ENCODE assay signal across 11 cellular contexts in the genomic region with DNA sequence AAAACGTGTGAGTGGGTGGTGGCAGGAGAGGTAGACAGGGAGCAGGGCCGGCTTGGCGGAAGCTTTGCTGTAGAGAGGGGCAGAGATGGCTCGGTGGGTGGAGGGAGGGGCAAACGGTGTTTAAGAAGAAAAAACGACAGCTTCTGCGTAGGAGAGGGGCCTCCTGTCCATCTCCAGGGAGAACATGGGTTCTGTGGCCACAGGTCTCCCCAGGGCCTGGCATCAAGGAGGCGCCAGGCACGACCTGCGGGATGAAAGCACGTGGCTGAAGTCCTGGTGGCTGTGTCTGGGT. TPM values are rescaled to one million over a fixed set of nuclear protein-coding genes. Genes with fewer than 3 reads are reported as not detected.
DNase-seq lines count a peak whose midpoint lies in the region; ATAC-seq and TF ChIP-seq lines count a peak whose summit lies in the region.
"Had no signal": no experiment of that assay in that cellular context is flagged by ENCODE, and none has a peak within 500 bp of the region (broad histone marks: within the 10 kb centered on the region; RNA-seq: fewer than 3 reads in every experiment).

No MANE protein-coding gene starts in this region.

- H3K27ac ChIP-seq in 22Rv1 = peak overlapping the region; percentile 62; the same call in 1 of the 2 replicates
- H3K27ac ChIP-seq in H9 (ENCODE audit: insufficient read length, low read depth, low read length) = no peak overlapping the region
- H3K27ac ChIP-seq in mesenchymal stem cell (ENCODE audit: low read length, poor library complexity, severe bottlenecking) = no peak overlapping the region

- no peak overlapping the region for H2AFZ ChIP-seq in H9 (ENCODE audit: low read length)
- no peak overlapping the region for H2AFZ ChIP-seq in mesenchymal stem cell (ENCODE audit: low read depth, low read length)

- H3K79me1 ChIP-seq in H9 (ENCODE audit: insufficient read depth, low read depth, low read length, poor library complexity, severe bottlenecking) = no peaks in the 10 kb centered on the region
- peaks cover 22% of the 10 kb centered on the region for H3K79me1 ChIP-seq in mesenchymal stem cell (replicated peaks; ENCODE audit: low read length, poor library complexity, severe bottlenecking)

- H3K9ac ChIP-seq in H9 (ENCODE audit: extremely low read depth, insufficient read length, low read length) (no peak overlapping the region), mesenchymal stem cell (ENCODE audit: low read length) (no peak overlapping the region)

- no peak overlapping the region for H3K4ac ChIP-seq in H9 (ENCODE audit: low read depth, low read length)
- no peak overlapping the region for H3K4ac ChIP-seq in mesenchymal stem cell (ENCODE audit: low read depth in 1 of 2, low read length in 2 of 2)

- no peaks in the 10 kb centered on the region; the same call in 1 of the 2 replicates for H3K4me1 ChIP-seq in H9 (ENCODE audit: insufficient read depth, low read length)
- H3K4me1 ChIP-seq in mesenchymal stem cell (ENCODE audit: control insufficient read depth, insufficient read depth, low read depth, low read length) = peaks cover 42% of the 10 kb centered on the region

- H3K27me3 ChIP-seq in H9 (ENCODE audit: insufficient read depth, low read length) (no peaks in the 10 kb centered on the region), mesenchymal stem cell (ENCODE audit: control insufficient read depth in 1 of 2, insufficient read depth in 1 of 2, low read length in 2 of 2) (peaks cover 6 to 56% of the 10 kb centered on the region in 2 experiments)

- H3K18ac ChIP-seq in H9 (ENCODE audit: insufficient read length, low read depth, low read length) (no peak overlapping the region), mesenchymal stem cell (ENCODE audit: low read depth in 1 of 2, low read length in 2 of 2) (no peak overlapping the region)

- H2AK5ac ChIP-seq in H9 (ENCODE audit: insufficient read length, low read length) (no peak overlapping the region), mesenchymal stem cell (ENCODE audit: low read length, severe bottlenecking) (no peak overlapping the region)

- no peaks in the 10 kb centered on the region; a peak in 2 of 7 replicates for H3K36me3 Mint-ChIP-seq in H9 (ENCODE audit: insufficient read depth in 1 of 3, low read depth in 3 of 3)
- H3K36me3 Mint-ChIP-seq in activated naive CD8-positive, alpha-beta T cell treated with anti-CD3 and anti-CD28 coated beads, Interleukin-2, amount 10 ng/mL, durations not matched to agents 7 days and 5 days = no peaks in the 10 kb centered on the region

- peaks cover 0 to 3% of the 10 kb centered on the region in 2 experiments; a peak in 2 of 5 replicates for H3K9me3 Mint-ChIP-seq in H9
- no peaks in the 10 kb centered on the region for H3K9me3 Mint-ChIP-seq in activated naive CD8-positive, alpha-beta T cell treated with anti-CD3 and anti-CD28 coated beads, Interleukin-2, amount 10 ng/mL, durations not matched to agents 7 days and 5 days

- no peak for ATAC-seq in activated naive CD8-positive, alpha-beta T cell treated with anti-CD3 and anti-CD28 coated beads, Interleukin-2, amount 10 ng/mL, durations not matched to agents 7 days and 5 days (ENCODE audit: low read depth)
- ATAC-seq in GM21717 (IDR thresholded peaks at IDR 0.05; ENCODE audit: unreplicated experiment) = no peak

- DNase-seq in H9 (no peak), mesenchymal stem cell (no peak), inferior parietal cortex (ENCODE audit: extremely low spot score) (no peak), DMS 273 (lab: John Stamatoyannopoulos, UW; ENCODE audit: unreplicated experiment) (no peak)
- no peak for DNase-seq in activated naive CD8-positive, alpha-beta T cell treated with anti-CD3 and anti-CD28 coated beads, Interleukin-2, amount 10 ng/mL, durations not matched to agents 7 days and 5 days
- DNase-seq in stimulated activated naive CD4-positive, alpha-beta T cell treated with Interleukin-2 at 50 U/mL for 16 hours (lab: John Stamatoyannopoulos, UW) = no peak
- DNase-seq: OCI-M1 had no signal

- no peak overlapping the region for H4K91ac ChIP-seq in H9 (ENCODE audit: insufficient read length, low read depth, low read length)
- H4K91ac ChIP-seq in mesenchymal stem cell (ENCODE audit: low read length) = no peak overlapping the region

- H3K23me2 ChIP-seq in H9 (ENCODE audit: insufficient read length, low read depth, low read length, poor library complexity, severe bottlenecking) = peaks cover 10% of the 10 kb centered on the region

- H3K4me3 ChIP-seq in mesenchymal stem cell (ENCODE audit: insufficient read depth in 1 of 2, low read depth in 1 of 2, low read length in 2 of 2) = no peak overlapping the region

- H2BK120ac ChIP-seq in H9 (ENCODE audit: low read depth, low read length, poor library complexity, severe bottlenecking) (no peak overlapping the region), mesenchymal stem cell (ENCODE audit: low read depth, low read length) (no peak overlapping the region)

- peaks cover 0 to under 1% of the 10 kb centered on the region in 2 experiments for H3K36me3 ChIP-seq in mesenchymal stem cell (ENCODE audit: control insufficient read depth in 1 of 2, insufficient read depth in 2 of 2, low read depth in 1 of 2, low read length in 2 of 2)
- H3K36me3 ChIP-seq: prostate gland had no signal

- no peak overlapping the region for H2BK12ac ChIP-seq in H9 (ENCODE audit: insufficient read length, low read depth, low read length)
- no peak overlapping the region for H2BK12ac ChIP-seq in mesenchymal stem cell (ENCODE audit: low read length in 2 of 2)

- no peaks in the 10 kb centered on the region for H4K20me1 ChIP-seq in H9 (ENCODE audit: control insufficient read depth, insufficient read depth, insufficient read length)

- H3K14ac ChIP-seq in H9 (ENCODE audit: insufficient read depth, low read length) = no peak overlapping the region
- no peak overlapping the region for H3K14ac ChIP-seq in mesenchymal stem cell (ENCODE audit: low read length in 2 of 2)

- H3K79me2 ChIP-seq in H9 (ENCODE audit: insufficient read depth, low read length) = peaks cover 2% of the 10 kb centered on the region; the same call in 1 of the 2 replicates

- peak overlapping the region in 2 of 3 experiments; percentile 93; a peak in 4 of 7 replicates for H3K27ac Mint-ChIP-seq in H9
- peak overlapping the region; percentile 52 for H3K27ac Mint-ChIP-seq in activated naive CD8-positive, alpha-beta T cell treated with anti-CD3 and anti-CD28 coated beads, Interleukin-2, amount 10 ng/mL, durations not matched to agents 7 days and 5 days

- no peak overlapping the region for H3T11ph ChIP-seq in H9 (ENCODE audit: low read length)

- H4K5ac ChIP-seq in H9 (ENCODE audit: insufficient read length, low read depth, low read length) = no peak overlapping the region

- no peak overlapping the region for H4K8ac ChIP-seq in H9 (replicated peaks; ENCODE audit: insufficient read length, low read depth, low read length)
- H4K8ac ChIP-seq in mesenchymal stem cell (ENCODE audit: low read length) = no peak overlapping the region

- H3K9me3 ChIP-seq in H9 (ENCODE audit: control insufficient read depth, low read depth, low read length) (no peaks in the 10 kb centered on the region), mesenchymal stem cell (ENCODE audit: control insufficient read depth, low read length) (no peaks in the 10 kb centered on the region)
- H3K9me3 ChIP-seq: prostate gland had no signal

- peak overlapping the region; percentile 73 to 89 for H3K4me3 Mint-ChIP-seq in H9
- H3K4me3 Mint-ChIP-seq in activated naive CD8-positive, alpha-beta T cell treated with anti-CD3 and anti-CD28 coated beads, Interleukin-2, amount 10 ng/mL, durations not matched to agents 7 days and 5 days = peak overlapping the region; percentile 75

- no peak overlapping the region for H2BK20ac ChIP-seq in H9 (ENCODE audit: low read depth, low read length, poor library complexity, severe bottlenecking)

- H3K23ac ChIP-seq in H9 (ENCODE audit: insufficient read length, low read depth, low read length) (no peak overlapping the region), mesenchymal stem cell (ENCODE audit: low read length in 2 of 2) (no peak overlapping the region)

- H3K56ac ChIP-seq in H9 (ENCODE audit: insufficient read length, low read depth, low read length) = no peak overlapping the region

- H3K27me3 Mint-ChIP-seq in H9 (ENCODE audit: low read depth) = peaks cover 16% of the 10 kb centered on the region
- H3K27me3 Mint-ChIP-seq in activated naive CD8-positive, alpha-beta T cell treated with anti-CD3 and anti-CD28 coated beads, Interleukin-2, amount 10 ng/mL, durations not matched to agents 7 days and 5 days = peaks cover 6% of the 10 kb centered on the region

- TF ChIP-seq CTCF in 22Rv1 (IDR thresholded peaks at IDR 0.05) (no peak), H9 (conservative IDR thresholded peaks at IDR 0.05) (no peak)

- H3K4me2 ChIP-seq in H9 (ENCODE audit: insufficient read depth, insufficient read length, low read length) (peak overlapping the region; percentile 55), mesenchymal stem cell (ENCODE audit: low read length, poor library complexity, severe bottlenecking) (peak overlapping the region; percentile 84)

- no CpG with 5 or more reads among the region's 11 CpGs for WGBS in H9 (ENCODE audit: extremely low coverage, insufficient read length, low lambda C conversion rate)
- WGBS in mesenchymal stem cell = 29% methylated on average over 11 of the region's 11 CpGs

- H2BK5ac ChIP-seq in H9 (ENCODE audit: insufficient read length, low read length) (no peak overlapping the region), mesenchymal stem cell (ENCODE audit: low read depth, low read length, poor library complexity, severe bottlenecking) (no peak overlapping the region)

- peaks cover 18 to 33% of the 10 kb centered on the region in 2 experiments for H3K4me1 Mint-ChIP-seq in H9
- peaks cover 13% of the 10 kb centered on the region for H3K4me1 Mint-ChIP-seq in activated naive CD8-positive, alpha-beta T cell treated with anti-CD3 and anti-CD28 coated beads, Interleukin-2, amount 10 ng/mL, durations not matched to agents 7 days and 5 days

- POLR2A ChIA-PET in activated naive CD8-positive, alpha-beta T cell treated with anti-CD3 and anti-CD28 coated beads, Interleukin-2, amount 10 ng/mL, durations not matched to agents 7 days and 5 days (lab: Charles Lee) = no interaction called here

- no peak overlapping the region for H2BK15ac ChIP-seq in H9 (ENCODE audit: low read depth, low read length)
- H2BK15ac ChIP-seq in mesenchymal stem cell (ENCODE audit: low read depth, poor library complexity, severe bottlenecking) = no peak overlapping the region

RNA-seq across cellular contexts. Expression of a gene that starts 1.0 kb away (rescaled TPM):
- 42.0 and 48.4 TPM in 2 replicates for total RNA-seq in H9 (2021)
- 10 to 100 TPM; 24.3 to 24.4 TPM for total RNA-seq in activated naive CD8-positive, alpha-beta T cell treated with anti-CD3 and anti-CD28 coated beads, Interleukin-2, amount 10 ng/mL, durations not matched to agents 7 days and 5 days
- polyA plus RNA-seq in mesenchymal stem cell (2013, experiment 1 of 2) = 0.99 TPM
- polyA plus RNA-seq in mesenchymal stem cell (2013, experiment 2 of 2) = 0.74 TPM

RNA-seq across cellular contexts. Expression of a gene that starts 30.0 kb away (rescaled TPM):
- 0.59 and 0.83 TPM in 2 replicates for total RNA-seq in H9 (2021)
- not detected for total RNA-seq in activated naive CD8-positive, alpha-beta T cell treated with anti-CD3 and anti-CD28 coated beads, Interleukin-2, amount 10 ng/mL, durations not matched to agents 7 days and 5 days
- not detected for polyA plus RNA-seq in mesenchymal stem cell (2013, experiment 1 of 2)
- polyA plus RNA-seq in mesenchymal stem cell (2013, experiment 2 of 2) = not detected

RNA-seq across cellular contexts. Expression of a gene that starts 45.6 kb away (rescaled TPM):
- total RNA-seq in H9 (2021) = 0.28 and 0.44 TPM in 2 replicates
- not detected for total RNA-seq in activated naive CD8-positive, alpha-beta T cell treated with anti-CD3 and anti-CD28 coated beads, Interleukin-2, amount 10 ng/mL, durations not matched to agents 7 days and 5 days
- 0.14 TPM for polyA plus RNA-seq in mesenchymal stem cell (2013, experiment 1 of 2)
- polyA plus RNA-seq in mesenchymal stem cell (2013, experiment 2 of 2) = 0.26 TPM
- total RNA-seq: H4 had no signal
